20 cellular contexts compared by ENCODE assay signal in the genomic region with DNA sequence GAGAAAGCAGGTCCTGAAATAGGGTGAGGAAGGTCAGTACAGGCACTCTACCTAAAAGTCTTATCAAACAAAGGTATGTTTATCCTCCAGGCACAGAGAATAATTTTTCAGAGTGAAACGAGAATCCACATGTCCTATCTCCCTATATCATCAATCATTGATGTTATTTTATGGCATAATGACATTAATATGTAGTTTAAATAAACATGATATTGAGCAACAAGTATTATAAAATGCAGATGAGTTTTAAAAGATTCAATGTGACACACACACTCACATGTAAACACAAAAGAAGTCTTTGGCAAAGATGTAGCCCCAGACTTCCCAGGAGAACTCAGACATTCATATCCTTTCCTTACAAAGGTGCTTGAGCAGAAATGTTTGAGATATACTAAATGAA.
A peak's percentile ranks its signal among the peaks of the same experiment; 100 is the strongest.
DNase-seq lines count a peak whose midpoint lies in the region; TF ChIP-seq lines count a peak whose summit lies in the region.
"Had no signal": no experiment of that assay in that cellular context is flagged by ENCODE, and none has a peak within 500 bp of the region (broad histone marks: within the 10 kb centered on the region; RNA-seq: fewer than 3 reads in every experiment).

No MANE protein-coding gene starts in this region.

- H3K36me3 Mint-ChIP-seq in MCF 10A (ENCODE audit: insufficient read depth, unreplicated experiment) = no peaks in the 10 kb centered on the region
- H3K36me3 Mint-ChIP-seq: CD14-positive monocyte; CD8-positive, alpha-beta memory T cell had no signal

- H3K4me3 Mint-ChIP-seq in MCF 10A (ENCODE audit: unreplicated experiment) = no peak overlapping the region
- H3K4me3 Mint-ChIP-seq: CD14-positive monocyte; CD4-positive, alpha-beta T cell; CD8-positive, alpha-beta memory T cell had no signal

- H3K27me3 ChIP-seq in breast epithelium (no peaks in the 10 kb centered on the region), hepatocyte (no peaks in the 10 kb centered on the region)
- H3K27me3 ChIP-seq: BE2C; BLaER1 treated with 17β-estradiol and CSF1 and Interleukin-3, amounts not matched to agents 10 nM and 100 nM had no signal

- H3K9me3 Mint-ChIP-seq in MCF 10A (ENCODE audit: unreplicated experiment) = no peaks in the 10 kb centered on the region
- H3K9me3 Mint-ChIP-seq: CD4-positive, alpha-beta T cell had no signal

- no peak for TF ChIP-seq POLR2A in breast epithelium (IDR thresholded peaks at IDR 0.05)

- POLR2A ChIA-PET in MCF 10A (lab: Yijun Ruan, JAX) = no interaction called here

- H3K9me2 ChIP-seq in hepatocyte (replicated peaks; ENCODE audit: insufficient read depth) = no peaks in the 10 kb centered on the region

- no peak for TF ChIP-seq CTCF in MCF 10A (IDR thresholded peaks at IDR 0.05; ENCODE audit: unreplicated experiment)
- TF ChIP-seq CTCF in breast epithelium (IDR thresholded peaks at IDR 0.05) = no peak
- TF ChIP-seq CTCF in LNCaP clone FGC (IDR thresholded peaks at IDR 0.05; ENCODE audit: control insufficient read depth, extremely low read depth, insufficient read depth) = no peak
- TF ChIP-seq CTCF in hepatocyte (IDR thresholded peaks at IDR 0.05; ENCODE audit: poor library complexity) = no peak

- WGBS in hepatocyte (ENCODE audit: low lambda C conversion rate, missing lambda C conversion rate) = 29% methylated on average over 1 of the region's 1 CpG

- no peaks in the 10 kb centered on the region for H4K20me1 ChIP-seq in hepatocyte (ENCODE audit: insufficient read depth, poor library complexity, severe bottlenecking)
- H4K20me1 ChIP-seq: BLaER1 treated with 17β-estradiol and CSF1 and Interleukin-3, amounts not matched to agents 10 nM and 100 nM had no signal

- peak overlapping the region; percentile 3 for H3K27ac Mint-ChIP-seq in MCF 10A (ENCODE audit: low read depth, unreplicated experiment)
- H3K27ac Mint-ChIP-seq: CD14-positive monocyte; CD4-positive, alpha-beta T cell; CD8-positive, alpha-beta memory T cell had no signal

- intact Hi-C loops in MCF 10A (cut with micrococcal nuclease) (no loop called here), breast epithelium (cut with DNase I; ENCODE audit: low total_unique reads) (no loop called here)

- H3K9me3 ChIP-seq in breast epithelium (no peaks in the 10 kb centered on the region), hepatocyte (ENCODE audit: low read depth) (no peaks in the 10 kb centered on the region)
- H3K9me3 ChIP-seq: BE2C; BLaER1 treated with 17β-estradiol and CSF1 and Interleukin-3, amounts not matched to agents 10 nM and 100 nM; HAP-1 had no signal

- H3K4me1 Mint-ChIP-seq in MCF 10A (ENCODE audit: insufficient read depth, unreplicated experiment) = no peaks in the 10 kb centered on the region
- H3K4me1 Mint-ChIP-seq: CD14-positive monocyte; CD8-positive, alpha-beta memory T cell had no signal

- H3K4me1 ChIP-seq in breast epithelium = no peaks in the 10 kb centered on the region
- peaks cover 5% of the 10 kb centered on the region for H3K4me1 ChIP-seq in hepatocyte (ENCODE audit: insufficient read depth)
- H3K4me1 ChIP-seq: BE2C; BLaER1 treated with 17β-estradiol and CSF1 and Interleukin-3, amounts not matched to agents 10 nM and 100 nM; HAP-1 had no signal

- CTCF ChIA-PET in MCF 10A (lab: Yijun Ruan, JAX) = interaction anchor here (0.7 kb wide), 1 partner anchor 9 kb away, joined by 3 read pairs; no protein-coding TSS in a partner anchor

- BruUV-seq in MCF 10A (replicated peaks; lab: Mats Ljungman, UMichigan) = no TSS peak

- H3K36me3 ChIP-seq in breast epithelium (no peaks in the 10 kb centered on the region), hepatocyte (replicated peaks; ENCODE audit: insufficient read depth, low read depth) (no peaks in the 10 kb centered on the region)
- H3K36me3 ChIP-seq: BE2C; BLaER1 treated with 17β-estradiol and CSF1 and Interleukin-3, amounts not matched to agents 10 nM and 100 nM; HAP-1 had no signal

- no peak overlapping the region for H3K4me2 ChIP-seq in hepatocyte
- H3K4me2 ChIP-seq: BLaER1 treated with 17β-estradiol and CSF1 and Interleukin-3, amounts not matched to agents 10 nM and 100 nM had no signal

- DNase-seq in MCF 10A (ENCODE audit: unreplicated experiment) (no peak), breast epithelium (ENCODE audit: low spot score in 2 of 2) (no peak), LNCaP clone FGC (ENCODE audit: low read depth) (peak; percentile 51), hepatocyte (ENCODE audit: low spot score) (no peak), iPS-NIHi11 (ENCODE audit: low spot score) (no peak), kidney glomerular epithelial cell (lab: John Stamatoyannopoulos, UW) (no peak)
- DNase-seq: ACHN; AML-193; BE2C; Calu3; CD4-positive, alpha-beta T cell; CD8-positive, alpha-beta memory T cell; DMS53; DMS79 treated with DMSO at 0.1 percent for 48 hours; GF-D8; GOT3 had no signal

- H3K27me3 Mint-ChIP-seq in MCF 10A (ENCODE audit: insufficient read depth, unreplicated experiment) = no peaks in the 10 kb centered on the region

- H2AFZ ChIP-seq in hepatocyte = no peak overlapping the region

- H3K4me3 ChIP-seq in breast epithelium (no peak overlapping the region), LNCaP clone FGC (ENCODE audit: low read depth, low read length) (no peak overlapping the region), hepatocyte (no peak overlapping the region)
- H3K4me3 ChIP-seq: BLaER1 treated with 17β-estradiol and CSF1 and Interleukin-3, amounts not matched to agents 10 nM and 100 nM; HAP-1 had no signal

- H3K27ac ChIP-seq in breast epithelium (no peak overlapping the region), hepatocyte (peak overlapping the region; percentile 22)
- H3K27ac ChIP-seq: 22Rv1; BLaER1 treated with 17β-estradiol and CSF1 and Interleukin-3, amounts not matched to agents 10 nM and 100 nM had no signal

- H3K79me2 ChIP-seq in hepatocyte = no peaks in the 10 kb centered on the region
